In genomic region chr2:227293531-227293930, GRCh38 we compare ENCODE assay signal across 24 cellular contexts.
"Had no signal": no experiment of that assay in that cellular context is flagged by ENCODE, and none has a peak within 500 bp of the region (broad histone marks: within the 10 kb centered on the region; RNA-seq: fewer than 3 reads in every experiment).

No MANE protein-coding gene starts in this region.

- H3K79me2 ChIP-seq: parathyroid adenoma had no signal

- H3K36me3 ChIP-seq: neural progenitor cell, right lobe of liver, sigmoid colon, stomach, tibial nerve, vagina had no signal

- H3K27ac ChIP-seq: neural progenitor cell, parathyroid adenoma, psoas muscle, right lobe of liver, sigmoid colon, stomach, thoracic aorta, thyroid gland, tibial nerve, upper lobe of left lung, vagina had no signal

- H3K4me3 ChIP-seq: neural progenitor cell, psoas muscle, right lobe of liver, sigmoid colon, stomach, thoracic aorta, thyroid gland, tibial nerve, upper lobe of left lung, vagina had no signal

- H2AFZ ChIP-seq: neural progenitor cell, parathyroid adenoma had no signal

- DNase-seq: naive thymus-derived CD4-positive, alpha-beta T cell; natural killer cell; occipital lobe; posterior cingulate gyrus; psoas muscle; right cardiac atrium; right lobe of liver; sigmoid colon; small intestine; stimulated activated CD4-positive, alpha-beta T cell treated with anti-CD3 and anti-CD28 coated beads, Interleukin-15, amount 100 ng/mL, for 24 hours; stimulated activated CD4-positive, alpha-beta T cell treated with anti-CD3 and anti-CD28 coated beads, Interleukin-2, amount 100 ng/mL, for 24 hours; stimulated activated CD4-positive, alpha-beta T cell treated with anti-CD3 and anti-CD28 coated beads, Interleukin-2, amount 100 ng/mL, for 48 hours; stimulated activated CD4-positive, alpha-beta T cell treated with anti-CD3 and anti-CD28 coated beads, Interleukin-4, amount 100 ng/mL, for 24 hours; stimulated activated naive B cell treated with anti-CD40 and anti-IgM and Interleukin-4, amounts not matched to agents 10 μg/mL and 1 μg/mL and 100 μg/mL, for 72 hours; stimulated activated naive CD4-positive, alpha-beta T cell treated with Interleukin-2 at 50 U/mL for 16 hours; stomach; thyroid gland; trophoblast cell; upper lobe of left lung had no signal

- H3K4me2 ChIP-seq: neural progenitor cell had no signal

- H3K27me3 ChIP-seq: neural progenitor cell, right lobe of liver, sigmoid colon, stomach, thyroid gland, tibial nerve, upper lobe of left lung, vagina had no signal

- H3K9me3 ChIP-seq: psoas muscle, right lobe of liver, sigmoid colon, stomach, thoracic aorta, thyroid gland, upper lobe of left lung, vagina had no signal

- H3K4me1 ChIP-seq: neural progenitor cell, parathyroid adenoma, psoas muscle, right lobe of liver, thyroid gland, tibial nerve, upper lobe of left lung, vagina had no signal
